In the genomic region with DNA sequence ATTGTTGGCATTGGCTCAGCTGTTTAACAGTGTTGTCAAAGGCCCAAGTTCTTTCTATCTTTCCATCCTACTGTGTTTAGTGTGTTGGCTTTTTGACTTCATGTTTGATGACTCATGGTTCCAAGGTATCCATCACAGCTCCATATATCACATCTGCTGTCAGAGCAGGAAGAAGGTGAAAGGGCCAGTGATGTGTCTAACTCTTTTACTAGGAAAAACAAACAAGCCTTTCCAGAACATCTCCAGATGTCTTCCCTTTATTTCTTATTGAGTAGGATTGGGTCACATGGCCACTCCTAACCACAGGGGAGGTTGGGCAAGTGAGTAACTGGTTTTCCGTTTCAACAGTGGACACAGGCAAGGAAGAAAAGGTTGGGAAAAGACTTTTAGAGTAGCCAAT, we compare ENCODE assay signal across 1 cellular context.
TF ChIP-seq lines count a peak whose summit lies in the region.

No MANE protein-coding gene starts in this region.

TF ChIP-seq in GM23338, 12 proteins besides CTCF, POLR2A, EP300 and RAD21 (continued from another document):
- TF ChIP-seq, protein P1, sequence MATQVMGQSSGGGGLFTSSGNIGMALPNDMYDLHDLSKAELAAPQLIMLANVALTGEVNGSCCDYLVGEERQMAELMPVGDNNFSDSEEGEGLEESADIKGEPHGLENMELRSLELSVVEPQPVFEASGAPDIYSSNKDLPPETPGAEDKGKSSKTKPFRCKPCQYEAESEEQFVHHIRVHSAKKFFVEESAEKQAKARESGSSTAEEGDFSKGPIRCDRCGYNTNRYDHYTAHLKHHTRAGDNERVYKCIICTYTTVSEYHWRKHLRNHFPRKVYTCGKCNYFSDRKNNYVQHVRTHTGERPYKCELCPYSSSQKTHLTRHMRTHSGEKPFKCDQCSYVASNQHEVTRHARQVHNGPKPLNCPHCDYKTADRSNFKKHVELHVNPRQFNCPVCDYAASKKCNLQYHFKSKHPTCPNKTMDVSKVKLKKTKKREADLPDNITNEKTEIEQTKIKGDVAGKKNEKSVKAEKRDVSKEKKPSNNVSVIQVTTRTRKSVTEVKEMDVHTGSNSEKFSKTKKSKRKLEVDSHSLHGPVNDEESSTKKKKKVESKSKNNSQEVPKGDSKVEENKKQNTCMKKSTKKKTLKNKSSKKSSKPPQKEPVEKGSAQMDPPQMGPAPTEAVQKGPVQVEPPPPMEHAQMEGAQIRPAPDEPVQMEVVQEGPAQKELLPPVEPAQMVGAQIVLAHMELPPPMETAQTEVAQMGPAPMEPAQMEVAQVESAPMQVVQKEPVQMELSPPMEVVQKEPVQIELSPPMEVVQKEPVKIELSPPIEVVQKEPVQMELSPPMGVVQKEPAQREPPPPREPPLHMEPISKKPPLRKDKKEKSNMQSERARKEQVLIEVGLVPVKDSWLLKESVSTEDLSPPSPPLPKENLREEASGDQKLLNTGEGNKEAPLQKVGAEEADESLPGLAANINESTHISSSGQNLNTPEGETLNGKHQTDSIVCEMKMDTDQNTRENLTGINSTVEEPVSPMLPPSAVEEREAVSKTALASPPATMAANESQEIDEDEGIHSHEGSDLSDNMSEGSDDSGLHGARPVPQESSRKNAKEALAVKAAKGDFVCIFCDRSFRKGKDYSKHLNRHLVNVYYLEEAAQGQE (IDR thresholded peaks at IDR 0.05; ENCODE audit: unreplicated experiment), result no peak
- TF ChIP-seq JUNB (IDR thresholded peaks at IDR 0.05; ENCODE audit: unreplicated experiment), result no peak
